ENCODE assay signal across 8 cellular contexts in the genomic region with DNA sequence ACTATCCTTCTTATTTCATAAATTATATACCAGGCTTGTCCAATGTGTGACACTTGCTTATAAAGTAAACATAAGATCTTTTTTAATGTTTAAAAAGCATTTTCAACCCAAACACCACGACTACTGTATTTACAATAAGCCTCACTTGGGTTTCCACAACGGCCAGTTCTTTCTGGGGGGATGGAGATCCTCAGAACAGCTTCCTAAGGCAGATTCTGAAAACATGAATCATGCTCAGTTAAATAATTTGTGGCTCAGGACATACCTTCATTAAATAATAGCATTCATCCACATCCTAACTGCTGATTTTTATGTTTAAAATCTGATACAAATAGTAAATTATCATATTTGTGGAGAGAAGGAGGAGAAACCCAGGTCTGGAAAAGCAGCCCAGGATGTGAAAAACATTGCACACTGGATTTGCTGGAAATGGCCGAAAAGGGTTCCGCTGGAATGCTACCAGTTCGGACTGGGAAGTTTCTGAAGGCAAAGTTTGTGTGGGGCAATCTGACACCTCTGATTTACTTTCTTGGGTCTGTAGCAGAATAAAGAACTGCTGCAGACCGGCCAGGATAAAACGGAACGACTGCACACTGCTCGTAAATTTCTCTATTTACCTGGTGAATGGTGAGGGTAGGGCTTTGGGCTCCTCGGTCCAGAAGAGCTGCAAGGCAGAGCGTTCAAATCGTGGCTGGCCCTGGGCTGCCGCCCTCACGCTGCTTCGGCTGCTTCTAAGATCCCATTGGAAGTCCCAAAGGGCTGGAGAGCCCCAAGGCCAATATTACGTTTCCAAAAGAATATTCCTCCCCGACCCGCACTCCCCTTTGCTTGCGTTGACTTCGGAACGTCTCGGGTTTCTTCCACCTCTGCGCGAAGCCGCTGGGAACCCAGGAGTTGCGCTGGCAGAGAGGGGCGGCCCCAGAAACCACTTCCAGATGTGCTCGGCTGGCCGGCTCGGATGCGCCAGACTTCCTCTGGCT. TPM values are rescaled to one million over a fixed set of nuclear protein-coding genes. Genes with fewer than 3 reads are reported as not detected.
DNase-seq lines count a peak whose midpoint lies in the region.

A gene with protein sequence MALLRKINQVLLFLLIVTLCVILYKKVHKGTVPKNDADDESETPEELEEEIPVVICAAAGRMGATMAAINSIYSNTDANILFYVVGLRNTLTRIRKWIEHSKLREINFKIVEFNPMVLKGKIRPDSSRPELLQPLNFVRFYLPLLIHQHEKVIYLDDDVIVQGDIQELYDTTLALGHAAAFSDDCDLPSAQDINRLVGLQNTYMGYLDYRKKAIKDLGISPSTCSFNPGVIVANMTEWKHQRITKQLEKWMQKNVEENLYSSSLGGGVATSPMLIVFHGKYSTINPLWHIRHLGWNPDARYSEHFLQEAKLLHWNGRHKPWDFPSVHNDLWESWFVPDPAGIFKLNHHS (minus strand): TSS at position 910 of the 980 bp plus-strand sequence. CDS start 30,539 bp downstream, outside the sequence.

- peaks cover 44% of the 10 kb centered on the region for H3K27me3 ChIP-seq in NT2/D1 (ENCODE audit: insufficient read depth, insufficient read length)

- peak within 1 kb of the TSS; percentile 44 for H3K4me3 ChIP-seq in NT2/D1 (ENCODE audit: insufficient read length, low read depth)

- peak; percentile 70 for DNase-seq in Daoy (ENCODE audit: low read depth)
- DNase-seq in NT2/D1 (ENCODE audit: low read depth, low spot score): no peak
- peak; percentile 29 for DNase-seq in epidermal melanocyte (ENCODE audit: insufficient read length, low spot score)
- DNase-seq in myocyte (ENCODE audit: low read depth): peak; percentile 67
- no peak for DNase-seq in DMS 273 (lab: John Stamatoyannopoulos, UW; ENCODE audit: unreplicated experiment)
- no peak for DNase-seq in putamen (ENCODE audit: low spot score)
- no peak for DNase-seq in SKM-1 treated with dmso at 0.1 percent for 144 hours (lab: John Stamatoyannopoulos, UW; ENCODE audit: unreplicated experiment)
- DNase-seq in DMS114 treated with DMSO at 0.1 percent for 48 hours (lab: John Stamatoyannopoulos, UW; ENCODE audit: unreplicated experiment): no peak

- H3K9me3 ChIP-seq in NT2/D1 (ENCODE audit: insufficient read depth, low read length): no peaks in the 10 kb centered on the region

- H3K36me3 ChIP-seq in NT2/D1 (ENCODE audit: insufficient read depth, insufficient read length, low read length): no peaks in the 10 kb centered on the region

- H3K9ac ChIP-seq in NT2/D1 (ENCODE audit: insufficient read length, low read depth): peak within 1 kb of the TSS; percentile 74

- no peaks in the 10 kb centered on the region for H3K4me1 ChIP-seq in NT2/D1 (ENCODE audit: insufficient read depth, insufficient read length)

RNA-seq across cellular contexts. Expression of the gene that starts here (rescaled TPM):
- total RNA-seq in Daoy (2014; rRNA removed; shearing (Covaris generic)): 4.0 and 6.6 TPM in 2 replicates
- total RNA-seq in myocyte: 17.6 and 17.9 TPM in 2 replicates
- polyA plus RNA-seq in myocyte (2012): 18.9 TPM

Comparison
In these comparisons a context has a peak if more than half of its experiments do, and no peak if none do; other contexts are left out.
1. DNase-seq: peak in Daoy (single experiment), epidermal melanocyte (single experiment) and myocyte (single experiment); none in NT2/D1 (single experiment), DMS 273 (single experiment), putamen (single experiment), SKM-1 treated with dmso at 0.1 percent for 144 hours (single experiment) and DMS114 treated with DMSO at 0.1 percent for 48 hours (single experiment).